ENCODE assay signal across 18 cellular contexts in the genomic region with DNA sequence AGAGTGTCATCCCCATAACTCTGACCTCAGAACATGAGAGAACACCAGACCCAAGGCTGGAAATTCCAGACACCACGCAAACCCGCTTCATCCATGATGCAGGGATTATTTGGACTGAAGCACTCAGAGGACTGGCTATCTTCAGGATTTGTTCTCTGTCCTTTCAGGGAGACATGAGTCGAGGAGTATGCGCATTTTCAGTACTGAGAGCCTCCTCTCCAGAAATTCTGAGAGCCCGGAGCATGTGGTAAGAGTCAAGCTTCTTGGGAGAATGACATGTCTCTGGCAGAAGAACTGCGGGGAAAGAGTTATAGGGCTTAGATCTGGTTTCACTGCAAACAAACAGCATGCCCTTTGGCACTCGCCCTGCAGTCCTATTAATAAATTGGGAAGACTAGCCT. TPM values are rescaled to one million over a fixed set of nuclear protein-coding genes. Genes with fewer than 3 reads are reported as not detected.
DNase-seq lines count a peak whose midpoint lies in the region; ATAC-seq and TF ChIP-seq lines count a peak whose summit lies in the region.
"Had no signal": no experiment of that assay in that cellular context is flagged by ENCODE, and none has a peak within 500 bp of the region (broad histone marks: within the 10 kb centered on the region; RNA-seq: fewer than 3 reads in every experiment).

No MANE protein-coding gene starts in this region.

- H4K8ac ChIP-seq in mesendoderm (ENCODE audit: low read depth, low read length), result no peak overlapping the region

- no peak for TF ChIP-seq CTCF in brain microvascular endothelial cell (IDR thresholded peaks at IDR 0.05; ENCODE audit: low read depth, low read length, missing control alignments)
- no peak for TF ChIP-seq CTCF in right lobe of liver (IDR thresholded peaks at IDR 0.05)

- H3K27ac Mint-ChIP-seq in activated T-cell treated with anti-CD3 and anti-CD28 coated beads, Interleukin-2, amount 50 U/mL, for 72 hours, result peak overlapping the region; percentile 10

- H3K4me1 Mint-ChIP-seq in activated T-cell treated with anti-CD3 and anti-CD28 coated beads, Interleukin-2, amount 50 U/mL, for 72 hours (ENCODE audit: low read depth), result peaks cover 32% of the 10 kb centered on the region

- H3K79me2 ChIP-seq in mesendoderm (ENCODE audit: control insufficient read depth, insufficient read depth, low read length), result no peaks in the 10 kb centered on the region

- TF ChIP-seq POLR2A in right lobe of liver (IDR thresholded peaks at IDR 0.05), result no peak

- H3K36me3 ChIP-seq in brain microvascular endothelial cell (replicated peaks), result no peaks in the 10 kb centered on the region
- no peaks in the 10 kb centered on the region for H3K36me3 ChIP-seq in mesendoderm (ENCODE audit: control insufficient read depth, insufficient read depth, low read length)
- H3K36me3 ChIP-seq in stomach smooth muscle (ENCODE audit: control insufficient read depth in 2 of 2, insufficient read depth in 2 of 2, low read length in 2 of 2), result no peaks in the 10 kb centered on the region
- no peaks in the 10 kb centered on the region for H3K36me3 ChIP-seq in right lobe of liver
- H3K36me3 ChIP-seq: cardiac muscle cell, gastroesophageal sphincter, HAP-1, tibial artery had no signal

- POLR2A ChIA-PET in HEK293T (lab: Yijun Ruan, JAX), result no interaction called here

- no peak overlapping the region for H3K27ac ChIP-seq in brain microvascular endothelial cell
- H3K27ac ChIP-seq in mesendoderm (ENCODE audit: low read depth, low read length), result no peak overlapping the region
- peak overlapping the region; percentile 77 for H3K27ac ChIP-seq in stomach smooth muscle (ENCODE audit: low read length)
- H3K27ac ChIP-seq in right lobe of liver, result no peak overlapping the region
- H3K27ac ChIP-seq: cardiac muscle cell, gastroesophageal sphincter, tibial artery had no signal

- H2AK5ac ChIP-seq in mesendoderm (ENCODE audit: low read length), result no peak overlapping the region

- H3K23ac ChIP-seq in mesendoderm (ENCODE audit: low read length), result no peak overlapping the region

- H2BK120ac ChIP-seq in mesendoderm (ENCODE audit: low read depth, low read length), result no peak overlapping the region

- no peak overlapping the region for H2BK15ac ChIP-seq in mesendoderm (replicated peaks; ENCODE audit: low read depth)

- no peaks in the 10 kb centered on the region for H3K27me3 Mint-ChIP-seq in activated T-cell treated with anti-CD3 and anti-CD28 coated beads, Interleukin-2, amount 50 U/mL, for 72 hours (ENCODE audit: low read depth)

- DNase-seq in activated T-cell treated with anti-CD3 and anti-CD28 coated beads, Interleukin-2, amount 50 U/mL, for 72 hours, result no peak
- no peak for DNase-seq in activated T-cell treated with anti-CD3 and anti-CD28 coated beads, Interleukin-2, amount 50 U/mL, for 1 hour
- DNase-seq in brain microvascular endothelial cell (peak; percentile 23), mesendoderm (peak; percentile 40), HEK293T (ENCODE audit: extremely low spot score) (no peak), right lobe of liver (no peak)
- DNase-seq: COR-L47; MV-4-11; stimulated activated CD4-positive, alpha-beta T cell treated with anti-CD3 and anti-CD28 coated beads, Interleukin-2, amount 100 ng/mL, for 48 hours; stimulated activated CD8-positive, alpha-beta memory T cell treated with anti-CD3 and anti-CD28 coated beads, Interleukin-4, amount 100 ng/mL, for 48 hours; tibial artery had no signal

- H3K56ac ChIP-seq in mesendoderm (ENCODE audit: low read length), result no peak overlapping the region

- no peaks in the 10 kb centered on the region for H3K79me1 ChIP-seq in mesendoderm (ENCODE audit: low read length)

- H3K4me3 Mint-ChIP-seq in activated T-cell treated with anti-CD3 and anti-CD28 coated beads, Interleukin-2, amount 50 U/mL, for 72 hours, result no peak overlapping the region

- no peaks in the 10 kb centered on the region for H3K9me3 Mint-ChIP-seq in activated T-cell treated with anti-CD3 and anti-CD28 coated beads, Interleukin-2, amount 50 U/mL, for 72 hours
- H3K9me3 Mint-ChIP-seq: activated naive CD4-positive, alpha-beta T cell treated with anti-CD3 and anti-CD28 coated beads, Interleukin-2, amount 50 U/mL, for 72 hours had no signal

- H3K4ac ChIP-seq in mesendoderm (ENCODE audit: low read depth, low read length), result no peak overlapping the region

- no peak for ATAC-seq in activated T-cell treated with anti-CD3 and anti-CD28 coated beads, Interleukin-2, amount 50 U/mL, for 72 hours (replicated peaks in 1 of 2)
- ATAC-seq in right lobe of liver (no peak), HG03571 (IDR thresholded peaks at IDR 0.05; ENCODE audit: unreplicated experiment) (no peak)
- ATAC-seq: activated naive CD4-positive, alpha-beta T cell treated with anti-CD3 and anti-CD28 coated beads, Interleukin-2, amount 50 U/mL, for 72 hours; gastroesophageal sphincter had no signal

- in situ Hi-C loops in brain microvascular endothelial cell (cut with HindIII; ENCODE audit: low pct_ligation_motif_present, low sequenced_read_pairs), result no loop called here

- CTCF ChIA-PET in HEK293T (lab: Yijun Ruan, JAX), result no interaction called here

- H3K36me3 Mint-ChIP-seq in activated T-cell treated with anti-CD3 and anti-CD28 coated beads, Interleukin-2, amount 50 U/mL, for 72 hours (ENCODE audit: insufficient read depth in 2 of 2), result peaks cover 8 to 23% of the 10 kb centered on the region in 2 donors

- H3K4me2 ChIP-seq in mesendoderm (ENCODE audit: low read length), result no peak overlapping the region

- no peak overlapping the region for H4K5ac ChIP-seq in mesendoderm (ENCODE audit: low read length)

- intact Hi-C loops in right lobe of liver (cut with DNase I), result no loop called here

- H3K4me3 ChIP-seq in brain microvascular endothelial cell (ENCODE audit: low read depth, low read length) (no peak overlapping the region), mesendoderm (ENCODE audit: low read length) (no peak overlapping the region), stomach smooth muscle (ENCODE audit: low read length in 2 of 2) (peak overlapping the region in 1 of 2 donors; percentile 40), right lobe of liver (no peak overlapping the region)
- H3K4me3 ChIP-seq: cardiac muscle cell, gastroesophageal sphincter, HAP-1, lung, tibial artery had no signal

- H3K27me3 ChIP-seq in brain microvascular endothelial cell (replicated peaks) (no peaks in the 10 kb centered on the region), mesendoderm (ENCODE audit: insufficient read depth, low read length, poor library complexity) (no peaks in the 10 kb centered on the region), stomach smooth muscle (ENCODE audit: control insufficient read depth in 1 of 2, insufficient read depth in 2 of 2, low read length in 2 of 2) (no peaks in the 10 kb centered on the region), right lobe of liver (no peaks in the 10 kb centered on the region)
- H3K27me3 ChIP-seq: gastroesophageal sphincter, tibial artery had no signal

- H3K9ac ChIP-seq in mesendoderm (ENCODE audit: low read length), result no peak overlapping the region
- H3K9ac ChIP-seq in stomach smooth muscle (ENCODE audit: low read length in 2 of 2), result peak overlapping the region; percentile 8 to 36

- no CpG with 5 or more reads among the region's 7 CpGs for WGBS in mesendoderm (ENCODE audit: extremely low coverage, insufficient coverage, low lambda C conversion rate)
- WGBS in right lobe of liver (ENCODE audit: insufficient coverage, low coverage, low lambda C conversion rate, missing lambda C conversion rate), result 32% methylated on average over 5 of the region's 7 CpGs

- no peak overlapping the region for H3K18ac ChIP-seq in mesendoderm (ENCODE audit: low read length)

- no peaks in the 10 kb centered on the region for H3K4me1 ChIP-seq in mesendoderm (ENCODE audit: control insufficient read depth, low read depth, low read length)
- peaks cover 22% of the 10 kb centered on the region for H3K4me1 ChIP-seq in stomach smooth muscle (ENCODE audit: control insufficient read depth, insufficient read depth, low read length)
- peaks cover 0 to 7% (median 2%) of the 10 kb centered on the region in 4 donors for H3K4me1 ChIP-seq in right lobe of liver

- H2BK5ac ChIP-seq in mesendoderm (ENCODE audit: low read length), result no peak overlapping the region

- H3K9me3 ChIP-seq in stomach smooth muscle (ENCODE audit: control insufficient read depth in 2 of 2, low read length in 2 of 2), result no peaks in the 10 kb centered on the region
- no peaks in the 10 kb centered on the region for H3K9me3 ChIP-seq in right lobe of liver
- H3K9me3 ChIP-seq: gastroesophageal sphincter, HAP-1, tibial artery had no signal

TF ChIP-seq in HEK293T, 16 proteins besides CTCF, POLR2A, EP300 and RAD21:
- no peak for TF ChIP-seq HDGF (IDR thresholded peaks at IDR 0.05; ENCODE audit: borderline replicate concordance)

RNA-seq across cellular contexts. Expression of a gene that starts 6.9 kb away (rescaled TPM):
- 10 to 100 TPM; 24.3 to 24.8 TPM for total RNA-seq in activated T-cell treated with anti-CD3 and anti-CD28 coated beads, Interleukin-2, amount 50 U/mL, for 72 hours
- polyA plus RNA-seq in mesendoderm (2013, experiment 1 of 2), result 0.01 TPM
- 0.03 TPM for polyA plus RNA-seq in mesendoderm (2013, experiment 2 of 2)
- total RNA-seq in right lobe of liver, result under 1 TPM; 0.06 to 0.47 (median 0.30) TPM
- total RNA-seq: cardiac muscle cell had no signal

RNA-seq across cellular contexts. Expression of a gene that starts 23.5 kb away (rescaled TPM):
- total RNA-seq in activated T-cell treated with anti-CD3 and anti-CD28 coated beads, Interleukin-2, amount 50 U/mL, for 72 hours, result 10 to 100 TPM; 25.6 to 26.6 TPM
- polyA plus RNA-seq in mesendoderm (2013, experiment 1 of 2), result 4.3 TPM
- 4.5 TPM for polyA plus RNA-seq in mesendoderm (2013, experiment 2 of 2)
- 10 to 100 TPM; 11.8 to 24.1 (median 17.5) TPM for total RNA-seq in right lobe of liver

RNA-seq across cellular contexts. Expression of a gene that starts 23.5 kb away (rescaled TPM):
- 100 to 1,000 TPM; 140 to 141 TPM for total RNA-seq in activated T-cell treated with anti-CD3 and anti-CD28 coated beads, Interleukin-2, amount 50 U/mL, for 72 hours
- 46.8 TPM for polyA plus RNA-seq in mesendoderm (2013, experiment 1 of 2)
- 46.4 TPM for polyA plus RNA-seq in mesendoderm (2013, experiment 2 of 2)
- 10 to 100 TPM; 22.8 to 47.7 (median 31.8) TPM for total RNA-seq in right lobe of liver

Comparison
In these comparisons a context has a peak if more than half of its experiments do, and no peak if none do; other contexts are left out.
1. DNase-seq: peak in brain microvascular endothelial cell (single experiment) and mesendoderm (single experiment); none in activated T-cell treated with anti-CD3 and anti-CD28 coated beads, Interleukin-2, amount 50 U/mL, for 72 hours (0 of 2), activated T-cell treated with anti-CD3 and anti-CD28 coated beads, Interleukin-2, amount 50 U/mL, for 1 hour (single experiment), HEK293T (single experiment) and right lobe of liver (0 of 3).
2. RNA of a gene that starts 6.9 kb away (total RNA-seq): 24.3 to 24.8 TPM in activated T-cell treated with anti-CD3 and anti-CD28 coated beads, Interleukin-2, amount 50 U/mL, for 72 hours; 0.06 to 0.47 TPM in right lobe of liver; every median in the first group is over 10 times any median in the second.